21 cellular contexts compared by ENCODE assay signal in the genomic region with DNA sequence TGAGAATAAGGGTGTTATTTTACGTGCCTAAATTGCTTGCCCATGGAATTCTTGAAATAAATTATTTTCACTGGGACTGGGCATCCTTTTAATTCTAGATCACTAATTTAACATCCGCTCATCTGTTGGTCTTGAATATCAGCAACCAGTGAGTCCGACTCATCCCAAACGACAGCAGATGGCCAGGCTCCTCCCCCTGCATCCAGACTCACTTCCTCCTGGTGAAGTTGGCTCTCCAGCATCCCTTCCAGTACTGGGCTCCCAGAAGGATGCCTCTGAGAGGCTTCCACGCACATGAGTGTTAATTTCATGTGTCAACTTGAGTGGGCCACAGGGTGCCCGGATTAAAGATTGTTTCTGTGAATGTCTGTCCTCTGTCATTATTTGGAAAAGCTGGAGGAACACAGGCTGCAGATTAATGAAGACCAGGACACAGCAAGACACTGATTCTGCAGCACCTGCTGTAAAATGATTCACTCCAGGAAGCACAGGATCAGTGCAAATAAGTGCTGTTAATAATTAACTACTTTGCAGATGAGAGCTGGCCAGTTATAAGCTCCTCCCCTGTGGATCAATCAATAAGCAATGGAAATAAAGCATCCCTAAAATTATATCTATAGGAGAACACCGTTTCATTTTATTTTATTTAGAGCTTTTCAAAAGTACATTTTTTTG.
DNase-seq lines count a peak whose midpoint lies in the region; ATAC-seq and TF ChIP-seq lines count a peak whose summit lies in the region.
"Had no signal": no experiment of that assay in that cellular context is flagged by ENCODE, and none has a peak within 500 bp of the region (broad histone marks: within the 10 kb centered on the region; RNA-seq: fewer than 3 reads in every experiment).

No MANE protein-coding gene starts in this region.

- H3K36me3 Mint-ChIP-seq in naive thymus-derived CD4-positive, alpha-beta T cell, result peaks cover 10 to 54% (median 30%) of the 10 kb centered on the region in 5 donors

- H2AFZ ChIP-seq in mammary epithelial cell (ENCODE audit: low read depth, low read length), result no peak overlapping the region
- H2AFZ ChIP-seq: PC-9 had no signal

- POLR2A ChIA-PET in naive thymus-derived CD4-positive, alpha-beta T cell (lab: Charles Lee), result no interaction called here

- H3K4me3 Mint-ChIP-seq in naive thymus-derived CD4-positive, alpha-beta T cell, result no peak overlapping the region
- H3K4me3 Mint-ChIP-seq: activated B cell treated with CpG ODN at 0.5 μM for 24 hours; activated naive CD8-positive, alpha-beta T cell; effector memory CD8-positive, alpha-beta T cell; neural crest cell; stimulated activated naive CD8-positive, alpha-beta T cell treated with anti-CD3 and anti-CD28 coated beads, Interleukin-15, Interleukin-2, amounts not matched to agents 100 ng/mL and 50 ng/mL, for 24 hours had no signal

- BruUV-seq in mammary epithelial cell (replicated peaks; lab: Mats Ljungman, UMichigan), result no TSS peak

- CTCF ChIA-PET in mammary epithelial cell (lab: Charles Lee; ENCODE audit: low non-redundant PET), result no interaction called here
- CTCF ChIA-PET in naive thymus-derived CD4-positive, alpha-beta T cell (lab: Charles Lee), result no interaction called here

- H4K20me1 ChIP-seq in mammary epithelial cell (ENCODE audit: insufficient read depth, low read length), result no peaks in the 10 kb centered on the region

- no peak overlapping the region for H3K27ac ChIP-seq in mammary epithelial cell (ENCODE audit: insufficient read depth, low read depth, low read length)
- H3K27ac ChIP-seq in naive thymus-derived CD4-positive, alpha-beta T cell (ENCODE audit: low read depth, low read length), result no peak overlapping the region
- H3K27ac ChIP-seq: PC-9, skin epidermis, vagina had no signal

- no peak overlapping the region for H3K4me2 ChIP-seq in mammary epithelial cell (ENCODE audit: insufficient read depth, low read depth, low read length)
- H3K4me2 ChIP-seq: PC-9 had no signal

- H3K27me3 Mint-ChIP-seq in naive thymus-derived CD4-positive, alpha-beta T cell, result no peaks in the 10 kb centered on the region
- H3K27me3 Mint-ChIP-seq: activated naive CD8-positive, alpha-beta T cell; effector memory CD8-positive, alpha-beta T cell; stimulated activated naive CD8-positive, alpha-beta T cell treated with anti-CD3 and anti-CD28 coated beads, Interleukin-15, Interleukin-2, amounts not matched to agents 100 ng/mL and 50 ng/mL, for 24 hours had no signal

- H3K27ac Mint-ChIP-seq in naive thymus-derived CD4-positive, alpha-beta T cell, result peak overlapping the region in 2 of 9 donors; percentile 24 to 36
- H3K27ac Mint-ChIP-seq: activated B cell treated with CpG ODN at 0.5 μM for 24 hours; activated naive CD8-positive, alpha-beta T cell; effector memory CD8-positive, alpha-beta T cell; stimulated activated naive CD8-positive, alpha-beta T cell treated with anti-CD3 and anti-CD28 coated beads, Interleukin-15, Interleukin-2, amounts not matched to agents 100 ng/mL and 50 ng/mL, for 24 hours had no signal

- intact Hi-C loops in mammary epithelial cell (cut with micrococcal nuclease), result no loop called here
- intact Hi-C loops in naive thymus-derived CD4-positive, alpha-beta T cell (cut with micrococcal nuclease), result no loop called here

- no peak overlapping the region for H3K4me3 ChIP-seq in H7 (ENCODE audit: insufficient read depth, low read depth, low read length)
- no peak overlapping the region for H3K4me3 ChIP-seq in mammary epithelial cell (replicated peaks in 1 of 3; ENCODE audit: insufficient read depth in 1 of 3, low read depth in 2 of 3, low read length in 3 of 3)
- H3K4me3 ChIP-seq in naive thymus-derived CD4-positive, alpha-beta T cell (ENCODE audit: low read length), result no peak overlapping the region
- H3K4me3 ChIP-seq: lower lobe of right lung, PC-9, skin epidermis, vagina had no signal

- H3K36me3 ChIP-seq in H7 (replicated peaks; ENCODE audit: control insufficient read depth, insufficient read depth, low read length) (no peaks in the 10 kb centered on the region), mammary epithelial cell (ENCODE audit: insufficient read depth, low read length) (no peaks in the 10 kb centered on the region)
- H3K36me3 ChIP-seq in naive thymus-derived CD4-positive, alpha-beta T cell (ENCODE audit: control insufficient read depth in 2 of 3, insufficient read depth in 3 of 3, low read length in 3 of 3), result peaks cover 0 to 42% (median 0%) of the 10 kb centered on the region in 3 experiments
- H3K36me3 ChIP-seq: lower lobe of right lung, vagina had no signal

- peaks cover 4 to 18% (median 12%) of the 10 kb centered on the region in 7 donors for H3K4me1 Mint-ChIP-seq in naive thymus-derived CD4-positive, alpha-beta T cell
- H3K4me1 Mint-ChIP-seq: activated B cell treated with CpG ODN at 0.5 μM for 24 hours, neural crest cell had no signal

- H3K79me2 ChIP-seq in mammary epithelial cell (ENCODE audit: insufficient read depth, low read length), result no peaks in the 10 kb centered on the region

- 60% methylated on average over 7 of the region's 7 CpGs for WGBS in mammary epithelial cell (ENCODE audit: low coverage, missing lambda C conversion rate)

- peaks cover 0 to 3% (median 0%) of the 10 kb centered on the region in 11 donors for H3K9me3 Mint-ChIP-seq in naive thymus-derived CD4-positive, alpha-beta T cell
- H3K9me3 Mint-ChIP-seq: activated B cell treated with CpG ODN at 0.5 μM for 24 hours; neural crest cell; stimulated activated naive CD8-positive, alpha-beta T cell treated with anti-CD3 and anti-CD28 coated beads, Interleukin-15, Interleukin-2, amounts not matched to agents 100 ng/mL and 50 ng/mL, for 24 hours had no signal

- dilution Hi-C loops in mammary epithelial cell (cut with HindIII; ENCODE audit: low sequenced_read_pairs), result no loop called here

- H3K9me3 ChIP-seq in mammary epithelial cell (replicated peaks; ENCODE audit: insufficient read depth, low read length), result peaks cover 42% of the 10 kb centered on the region
- H3K9me3 ChIP-seq in naive thymus-derived CD4-positive, alpha-beta T cell (ENCODE audit: control insufficient read depth in 2 of 3, low read length in 3 of 3), result no peaks in the 10 kb centered on the region
- H3K9me3 ChIP-seq: lower lobe of right lung, vagina had no signal

- no peaks in the 10 kb centered on the region for H3K27me3 ChIP-seq in H7 (ENCODE audit: control insufficient read depth, insufficient read depth, low read length)
- H3K27me3 ChIP-seq in mammary epithelial cell (ENCODE audit: insufficient read depth, low read length), result no peaks in the 10 kb centered on the region
- no peaks in the 10 kb centered on the region for H3K27me3 ChIP-seq in naive thymus-derived CD4-positive, alpha-beta T cell (ENCODE audit: control insufficient read depth in 2 of 2, insufficient read depth in 2 of 2, low read length in 2 of 2)
- H3K27me3 ChIP-seq: vagina had no signal

- in situ Hi-C loops in mammary epithelial cell (cut with MboI; ENCODE audit: low sequenced_read_pairs in 2 of 2), result no loop called here

- no peaks in the 10 kb centered on the region for H3K4me1 ChIP-seq in mammary epithelial cell (ENCODE audit: insufficient read depth, low read length)
- H3K4me1 ChIP-seq in naive thymus-derived CD4-positive, alpha-beta T cell (ENCODE audit: control insufficient read depth in 2 of 2, insufficient read depth in 2 of 2, low read length in 2 of 2), result no peaks in the 10 kb centered on the region
- H3K4me1 ChIP-seq: lower lobe of right lung, vagina had no signal

- no peak for TF ChIP-seq CTCF in mammary epithelial cell (conservative IDR thresholded peaks at IDR 0.05 in 1 of 2, IDR thresholded peaks at IDR 0.05 in 1 of 2; ENCODE audit: extremely low read depth in 1 of 2, insufficient read depth in 1 of 2, low read depth in 1 of 2, low read length in 2 of 2)

- H3K9ac ChIP-seq in mammary epithelial cell (ENCODE audit: insufficient read depth, low read length), result no peak overlapping the region

- ATAC-seq in naive thymus-derived CD4-positive, alpha-beta T cell, result no peak
- no peak for ATAC-seq in GM18511 (IDR thresholded peaks at IDR 0.05; ENCODE audit: unreplicated experiment)
- ATAC-seq: effector memory CD8-positive, alpha-beta T cell; lower lobe of right lung; SK-N-SH treated with all-trans-retinoic acid at 6 μM for 48 hours had no signal

- peak; percentile 20 for DNase-seq in activated CD8-positive, alpha-beta memory T cell treated with anti-CD3 and anti-CD28 coated beads, Interleukin-2, amount 50 U/mL, for 48 hours
- DNase-seq in activated CD8-positive, alpha-beta memory T cell treated with anti-CD3 and anti-CD28 coated beads, Interleukin-2, amount 50 U/mL, for 4 hours, result no peak
- peak; percentile 89 to 90 for DNase-seq in NCI-H524 (lab: John Stamatoyannopoulos, UW)
- peak; percentile 29 for DNase-seq in kidney glomerular epithelial cell (lab: John Stamatoyannopoulos, UW)
- no peak for DNase-seq in H7
- no peak for DNase-seq in mammary epithelial cell
- no peak for DNase-seq in naive thymus-derived CD4-positive, alpha-beta T cell
- DNase-seq: activated B cell treated with CpG ODN at 0.5 μM for 24 hours; DMS79; effector memory CD8-positive, alpha-beta T cell; lower lobe of right lung; MM.1S; NCI-H2171 treated with DMSO at 0.1 percent for 48 hours; PC-9 had no signal

Comparison
In these comparisons a context has a peak if more than half of its experiments do, and no peak if none do; other contexts are left out.
1. DNase-seq: peak in activated CD8-positive, alpha-beta memory T cell treated with anti-CD3 and anti-CD28 coated beads, Interleukin-2, amount 50 U/mL, for 48 hours (single experiment), NCI-H524 (2 of 2) and kidney glomerular epithelial cell (single experiment); none in activated CD8-positive, alpha-beta memory T cell treated with anti-CD3 and anti-CD28 coated beads, Interleukin-2, amount 50 U/mL, for 4 hours (single experiment), H7 (single experiment), mammary epithelial cell (single experiment) and naive thymus-derived CD4-positive, alpha-beta T cell (0 of 9).